ENCODE assay signal across 15 cellular contexts in genomic region chr11:120883404-120884135, GRCh38.
DNase-seq lines count a peak whose midpoint lies in the region; ATAC-seq, FAIRE-seq and TF ChIP-seq lines count a peak whose summit lies in the region.
"Had no signal": no experiment of that assay in that cellular context is flagged by ENCODE, and none has a peak within 500 bp of the region (broad histone marks: within the 10 kb centered on the region; RNA-seq: fewer than 3 reads in every experiment).

No MANE protein-coding gene starts in this region.

- no peak for TF ChIP-seq CTCF in bronchial epithelial cell (IDR thresholded peaks at IDR 0.05; ENCODE audit: insufficient read depth, low read length, severe bottlenecking)
- no peak for TF ChIP-seq CTCF in A673 (conservative IDR thresholded peaks at IDR 0.05; ENCODE audit: low read depth, low read length)

- no peaks in the 10 kb centered on the region for H3K36me3 ChIP-seq in bronchial epithelial cell (ENCODE audit: control insufficient read depth, insufficient read depth, low read length)
- H3K36me3 ChIP-seq in skeletal muscle tissue (ENCODE audit: control insufficient read depth in 3 of 3, insufficient read depth in 3 of 3, low read length in 3 of 3): no peaks in the 10 kb centered on the region
- no peaks in the 10 kb centered on the region for H3K36me3 ChIP-seq in HAP-1 (replicated peaks)
- no peaks in the 10 kb centered on the region for H3K36me3 ChIP-seq in A673 (ENCODE audit: insufficient read depth, low read length, poor library complexity, severe bottlenecking)

- FAIRE-seq in bronchial epithelial cell (lab: Jason Lieb, UNC): no peak

- ATAC-seq in left cardiac atrium: peak; percentile 82 to 90
- no peak for ATAC-seq in HG03442 (IDR thresholded peaks at IDR 0.05; ENCODE audit: unreplicated experiment)
- ATAC-seq in GM19328 (IDR thresholded peaks at IDR 0.05; ENCODE audit: unreplicated experiment): no peak
- ATAC-seq: mucosa of descending colon; stimulated activated memory B cell treated with anti-CD40 and anti-IgM and Interleukin-4, amounts not matched to agents 10 μg/mL and 1 μg/mL and 100 μg/mL, for 72 hours had no signal

- peaks cover 7 to 17% (median 16%) of the 10 kb centered on the region in 3 donors for H3K4me1 ChIP-seq in skeletal muscle tissue (ENCODE audit: control insufficient read depth in 3 of 3, insufficient read depth in 3 of 3, low read length in 3 of 3)
- H3K4me1 ChIP-seq in HAP-1: no peaks in the 10 kb centered on the region
- no peaks in the 10 kb centered on the region for H3K4me1 ChIP-seq in A673 (ENCODE audit: insufficient read depth, low read length, poor library complexity, severe bottlenecking)

- no peaks in the 10 kb centered on the region for H3K27me3 ChIP-seq in bronchial epithelial cell (ENCODE audit: control insufficient read depth, insufficient read depth, low read length)
- peaks cover 3 to 14% (median 8%) of the 10 kb centered on the region in 3 donors for H3K27me3 ChIP-seq in skeletal muscle tissue (ENCODE audit: control insufficient read depth in 3 of 3, insufficient read depth in 3 of 3, low read length in 3 of 3)
- H3K27me3 ChIP-seq in HAP-1 (ENCODE audit: low read depth): no peaks in the 10 kb centered on the region
- peaks cover 70% of the 10 kb centered on the region for H3K27me3 ChIP-seq in A673 (replicated peaks; ENCODE audit: insufficient read depth, low read depth, low read length, poor library complexity)

- DNase-seq in HS-5 (ENCODE audit: low read depth): peak; percentile 15
- peak; percentile 21 for DNase-seq in bronchial epithelial cell (ENCODE audit: low read depth)
- peak; percentile 81 for DNase-seq in left cardiac atrium
- no peak for DNase-seq in HAP-1 (ENCODE audit: low spot score in 2 of 2)
- no peak for DNase-seq in A673 (ENCODE audit: low spot score)
- DNase-seq: activated CD4-positive, CD25-positive, alpha-beta regulatory T cell treated with anti-CD3 and anti-CD28 coated beads, Interleukin-2, amount 50 U/mL, for 72 hours; activated naive CD4-positive, alpha-beta T cell treated with Interleukin-2 at 50 U/mL for 16 hours; DMS 273 treated with DMSO at 0.1 percent for 48 hours; erythroblast; mucosa of descending colon; NCI-H1105 had no signal

- no peak overlapping the region for H3K4me3 ChIP-seq in bronchial epithelial cell (ENCODE audit: low read depth, low read length)
- no peak overlapping the region for H3K4me3 ChIP-seq in skeletal muscle tissue (ENCODE audit: low read length in 3 of 3)
- H3K4me3 ChIP-seq in HAP-1: no peak overlapping the region
- no peak overlapping the region for H3K4me3 ChIP-seq in A673 (ENCODE audit: low read depth, low read length, poor library complexity, severe bottlenecking)
- H3K4me3 ChIP-seq: mucosa of descending colon had no signal

- in situ Hi-C loops in HAP-1 (cut with MboI; ENCODE audit: low sequenced_read_pairs): no loop called here

- H3K27ac ChIP-seq in skeletal muscle tissue (ENCODE audit: low read depth, low read length) (peak overlapping the region; percentile 19), A673 (ENCODE audit: low read depth, low read length, poor library complexity, severe bottlenecking) (no peak overlapping the region)

- peak overlapping the region in 1 of 3 donors; percentile 40 for H3K9ac ChIP-seq in skeletal muscle tissue (ENCODE audit: low read depth in 1 of 3, low read length in 3 of 3)

- BruUV-seq in A673 (replicated peaks; lab: Mats Ljungman, UMichigan): no TSS peak

- POLR2A ChIA-PET in A673 (lab: Charles Lee; ENCODE audit: low non-redundant PET): interaction anchor here (0.6 kb wide), 1 partner anchor 15 kb away, joined by 4 read pairs; no protein-coding TSS in a partner anchor

- peaks cover 0 to 3% (median 0%) of the 10 kb centered on the region in 3 donors for H3K9me3 ChIP-seq in skeletal muscle tissue (ENCODE audit: control insufficient read depth in 3 of 3, low read length in 3 of 3)
- H3K9me3 ChIP-seq in HAP-1: no peaks in the 10 kb centered on the region
- no peaks in the 10 kb centered on the region for H3K9me3 ChIP-seq in A673 (ENCODE audit: low read depth, low read length, poor library complexity, severe bottlenecking)
- H3K9me3 ChIP-seq: mucosa of descending colon had no signal

- intact Hi-C loops in left cardiac atrium (cut with DNase I): no loop called here
- intact Hi-C loops in A673 (cut with micrococcal nuclease; ENCODE audit: unreplicated experiment): no loop called here

- CTCF ChIA-PET in A673 (lab: Charles Lee): no interaction called here

Comparison
In these comparisons a context has a peak if more than half of its experiments do, and no peak if none do; other contexts are left out.
1. DNase-seq: peak in HS-5 (single experiment), bronchial epithelial cell (single experiment) and left cardiac atrium (single experiment); none in HAP-1 (0 of 2) and A673 (single experiment).
2. ATAC-seq: peak in left cardiac atrium (2 of 2); none in HG03442 (single experiment) and GM19328 (single experiment).